16 cellular contexts compared by ENCODE assay signal in genomic region chr15:43237842-43238470, GRCh38. TPM values are rescaled to one million over a fixed set of nuclear protein-coding genes. Genes with fewer than 3 reads are reported as not detected.
DNase-seq lines count a peak whose midpoint lies in the region; ATAC-seq and TF ChIP-seq lines count a peak whose summit lies in the region.
"Had no signal": no experiment of that assay in that cellular context is flagged by ENCODE, and none has a peak within 500 bp of the region (broad histone marks: within the 10 kb centered on the region; RNA-seq: fewer than 3 reads in every experiment).

No MANE protein-coding gene starts in this region.

- no peak overlapping the region for H3K18ac ChIP-seq in mesendoderm (ENCODE audit: low read length)

- H3K9ac ChIP-seq in mesendoderm (ENCODE audit: low read length) = no peak overlapping the region

- no peak overlapping the region for H2BK120ac ChIP-seq in mesendoderm (ENCODE audit: low read depth, low read length)

- intact Hi-C loops in dendritic cell treated with granulocyte-macrophage colony-stimulating factor and Interleukin-4, amounts not matched to agents 40 ng/mL and 50 ng/mL, for 4 days (cut with micrococcal nuclease) = no loop called here
- intact Hi-C loops in activated CD4-positive, alpha-beta memory T cell treated with anti-CD3 and anti-CD28 coated beads for 36 hours (cut with micrococcal nuclease) = no loop called here

- H3K27ac ChIP-seq in HEK293 (ENCODE audit: extremely low read depth, low read depth, low read length) (no peak overlapping the region), neutrophil (peak overlapping the region; percentile 73), mesendoderm (ENCODE audit: low read depth, low read length) (no peak overlapping the region)

- no peaks in the 10 kb centered on the region for H3K4me1 ChIP-seq in HEK293 (ENCODE audit: control insufficient read depth, insufficient read depth, low read length)
- peaks cover 20 to 22% of the 10 kb centered on the region in 2 experiments for H3K4me1 ChIP-seq in neutrophil (ENCODE audit: control insufficient read depth in 1 of 2, insufficient read depth in 1 of 2, low read depth in 1 of 2, low read length in 1 of 2)
- H3K4me1 ChIP-seq in mesendoderm (ENCODE audit: control insufficient read depth, low read depth, low read length) = no peaks in the 10 kb centered on the region

- TF ChIP-seq CTCF in HEK293 (tag by site-specific recombination; IDR thresholded peaks at IDR 0.05) = no peak
- no peak for TF ChIP-seq CTCF in NB4 (IDR thresholded peaks at IDR 0.05; ENCODE audit: low read depth, low read length)
- TF ChIP-seq CTCF in neutrophil (IDR thresholded peaks at IDR 0.05) = no peak

- H3K4me1 Mint-ChIP-seq in dendritic cell treated with granulocyte-macrophage colony-stimulating factor and Interleukin-4, amounts not matched to agents 40 ng/mL and 50 ng/mL, for 4 days (ENCODE audit: low read depth) = peaks cover 24% of the 10 kb centered on the region
- peaks cover 4% of the 10 kb centered on the region for H3K4me1 Mint-ChIP-seq in activated CD4-positive, alpha-beta memory T cell treated with anti-CD3 and anti-CD28 coated beads for 36 hours (ENCODE audit: low read depth)
- peaks cover 0 to 4% (median 0%) of the 10 kb centered on the region in 3 donors for H3K4me1 Mint-ChIP-seq in T-cell

- H3K27me3 Mint-ChIP-seq in dendritic cell treated with granulocyte-macrophage colony-stimulating factor and Interleukin-4, amounts not matched to agents 40 ng/mL and 50 ng/mL, for 4 days = peaks cover 61% of the 10 kb centered on the region
- peaks cover 8% of the 10 kb centered on the region for H3K27me3 Mint-ChIP-seq in activated CD4-positive, alpha-beta memory T cell treated with anti-CD3 and anti-CD28 coated beads for 36 hours
- H3K27me3 Mint-ChIP-seq in T-cell = peaks cover 11 to 19% of the 10 kb centered on the region in 2 donors

- POLR2A ChIA-PET in HEK293 (lab: Yijun Ruan, JAX) = no interaction called here
- POLR2A ChIA-PET in activated CD4-positive, alpha-beta memory T cell treated with anti-CD3 and anti-CD28 coated beads for 36 hours (lab: Charles Lee) = interaction anchor here (0.7 kb wide), 1 partner anchor 52 kb away, joined by 3 read pairs; no protein-coding TSS in a partner anchor
- POLR2A ChIA-PET in T-cell (lab: Charles Lee) = no interaction called here

- H2BK5ac ChIP-seq in mesendoderm (ENCODE audit: low read length) = no peak overlapping the region

- WGBS in mesendoderm (ENCODE audit: extremely low coverage, insufficient coverage, low lambda C conversion rate) = no CpG with 5 or more reads among the region's 9 CpGs

- H2AK5ac ChIP-seq in mesendoderm (ENCODE audit: low read length) = no peak overlapping the region

- TF ChIP-seq POLR2A in NB4 (IDR thresholded peaks at IDR 0.05; ENCODE audit: extremely low read depth, insufficient read length) = no peak

- no peaks in the 10 kb centered on the region for H3K9me3 ChIP-seq in HEK293 (ENCODE audit: control insufficient read depth, insufficient read depth, low read depth, low read length)
- H3K9me3 ChIP-seq in neutrophil = no peaks in the 10 kb centered on the region

- H3K23ac ChIP-seq in mesendoderm (ENCODE audit: low read length) = no peak overlapping the region

- ATAC-seq in T-cell (replicated peaks in 1 of 4) = no peak
- ATAC-seq: Panc1 had no signal

- no peak overlapping the region for H3K4ac ChIP-seq in mesendoderm (ENCODE audit: low read depth, low read length)

- no peaks in the 10 kb centered on the region for H3K9me3 Mint-ChIP-seq in dendritic cell treated with granulocyte-macrophage colony-stimulating factor and Interleukin-4, amounts not matched to agents 40 ng/mL and 50 ng/mL, for 4 days
- H3K9me3 Mint-ChIP-seq in activated CD4-positive, alpha-beta memory T cell treated with anti-CD3 and anti-CD28 coated beads for 36 hours = no peaks in the 10 kb centered on the region
- H3K9me3 Mint-ChIP-seq in T-cell = no peaks in the 10 kb centered on the region

- CTCF ChIA-PET in HEK293 (lab: Yijun Ruan, JAX) (no interaction called here), T-cell (lab: Charles Lee) (no interaction called here)
- CTCF ChIA-PET in activated CD4-positive, alpha-beta memory T cell treated with anti-CD3 and anti-CD28 coated beads for 36 hours (lab: Charles Lee) = interaction anchor here (1.4 kb wide), 1 partner anchor 47 kb away, joined by 4 read pairs; no protein-coding TSS in a partner anchor

- no peaks in the 10 kb centered on the region for H3K79me2 ChIP-seq in mesendoderm (ENCODE audit: control insufficient read depth, insufficient read depth, low read length)

- H3K4me3 ChIP-seq in HEK293 (ENCODE audit: low read depth, low read length) (no peak overlapping the region), NB4 (ENCODE audit: low read depth, low read length) (peak overlapping the region; percentile 6), neutrophil (ENCODE audit: low read depth in 1 of 2, low read length in 1 of 2) (no peak overlapping the region), mesendoderm (ENCODE audit: low read length) (no peak overlapping the region)

- H3K27ac Mint-ChIP-seq in dendritic cell treated with granulocyte-macrophage colony-stimulating factor and Interleukin-4, amounts not matched to agents 40 ng/mL and 50 ng/mL, for 4 days = peak overlapping the region; percentile 31
- H3K27ac Mint-ChIP-seq in activated CD4-positive, alpha-beta memory T cell treated with anti-CD3 and anti-CD28 coated beads for 36 hours = no peak overlapping the region
- no peak overlapping the region for H3K27ac Mint-ChIP-seq in T-cell

- H2BK15ac ChIP-seq in mesendoderm (replicated peaks; ENCODE audit: low read depth) = no peak overlapping the region

- no peaks in the 10 kb centered on the region for H3K79me1 ChIP-seq in mesendoderm (ENCODE audit: low read length)

- no peak overlapping the region for H3K4me2 ChIP-seq in mesendoderm (ENCODE audit: low read length)

- H4K5ac ChIP-seq in mesendoderm (ENCODE audit: low read length) = no peak overlapping the region

- H3K36me3 Mint-ChIP-seq in dendritic cell treated with granulocyte-macrophage colony-stimulating factor and Interleukin-4, amounts not matched to agents 40 ng/mL and 50 ng/mL, for 4 days (ENCODE audit: low read depth) = no peaks in the 10 kb centered on the region
- H3K36me3 Mint-ChIP-seq in activated CD4-positive, alpha-beta memory T cell treated with anti-CD3 and anti-CD28 coated beads for 36 hours = no peaks in the 10 kb centered on the region
- no peaks in the 10 kb centered on the region for H3K36me3 Mint-ChIP-seq in T-cell

- H3K4me3 Mint-ChIP-seq in dendritic cell treated with granulocyte-macrophage colony-stimulating factor and Interleukin-4, amounts not matched to agents 40 ng/mL and 50 ng/mL, for 4 days = no peak overlapping the region
- no peak overlapping the region for H3K4me3 Mint-ChIP-seq in activated CD4-positive, alpha-beta memory T cell treated with anti-CD3 and anti-CD28 coated beads for 36 hours
- no peak overlapping the region for H3K4me3 Mint-ChIP-seq in T-cell

- no peak overlapping the region for H3K56ac ChIP-seq in mesendoderm (ENCODE audit: low read length)

- no peaks in the 10 kb centered on the region for H3K36me3 ChIP-seq in HEK293 (ENCODE audit: control insufficient read depth in 2 of 2, insufficient read depth in 1 of 2, low read length in 2 of 2)
- no peaks in the 10 kb centered on the region for H3K36me3 ChIP-seq in neutrophil
- no peaks in the 10 kb centered on the region for H3K36me3 ChIP-seq in mesendoderm (ENCODE audit: control insufficient read depth, insufficient read depth, low read length)

- H3K27me3 ChIP-seq in neutrophil (no peaks in the 10 kb centered on the region), mesendoderm (ENCODE audit: insufficient read depth, low read length, poor library complexity) (no peaks in the 10 kb centered on the region)

- DNase-seq in NB4 (ENCODE audit: low read depth) (peak; percentile 52), mesendoderm (no peak), SIG-M5 (lab: John Stamatoyannopoulos, UW) (no peak), T-cell (no peak)
- no peak for DNase-seq in activated CD4-positive, alpha-beta memory T cell treated with anti-CD3 and anti-CD28 coated beads for 36 hours
- DNase-seq: DMS53, NCI-H1436, NCI-H2029 treated with DMSO at 0.1 percent for 48 hours, NCI-H510A treated with DMSO at 0.1 percent for 48 hours, Right ventricle myocardium superior had no signal

- no peak overlapping the region for H4K8ac ChIP-seq in mesendoderm (ENCODE audit: low read depth, low read length)

TF ChIP-seq in HEK293, 187 proteins besides CTCF, POLR2A, EP300 and RAD21:
- TF ChIP-seq EGR2 (tag by site-specific recombination; IDR thresholded peaks at IDR 0.05; ENCODE audit: low read depth) (peak; percentile 36), GFI1B (tag by site-specific recombination; IDR thresholded peaks at IDR 0.05) (no peak), ZFP69B (tag by site-specific recombination; IDR thresholded peaks at IDR 0.05) (no peak), ZNF248 (tag by site-specific recombination; IDR thresholded peaks at IDR 0.05) (no peak), KLF16 (tag by site-specific recombination; IDR thresholded peaks at IDR 0.05) (no peak), ZFHX2 (tag by site-specific recombination; conservative IDR thresholded peaks at IDR 0.05) (peak; percentile 29; the same call in 1 of the 2 replicates), KLF10 (tag by site-specific recombination; IDR thresholded peaks at IDR 0.05) (no peak), SETDB1 (IDR thresholded peaks at IDR 0.05; ENCODE audit: insufficient read length, low read length) (no peak)
- TF ChIP-seq, protein P1, sequence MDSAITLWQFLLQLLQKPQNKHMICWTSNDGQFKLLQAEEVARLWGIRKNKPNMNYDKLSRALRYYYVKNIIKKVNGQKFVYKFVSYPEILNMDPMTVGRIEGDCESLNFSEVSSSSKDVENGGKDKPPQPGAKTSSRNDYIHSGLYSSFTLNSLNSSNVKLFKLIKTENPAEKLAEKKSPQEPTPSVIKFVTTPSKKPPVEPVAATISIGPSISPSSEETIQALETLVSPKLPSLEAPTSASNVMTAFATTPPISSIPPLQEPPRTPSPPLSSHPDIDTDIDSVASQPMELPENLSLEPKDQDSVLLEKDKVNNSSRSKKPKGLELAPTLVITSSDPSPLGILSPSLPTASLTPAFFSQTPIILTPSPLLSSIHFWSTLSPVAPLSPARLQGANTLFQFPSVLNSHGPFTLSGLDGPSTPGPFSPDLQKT (IDR thresholded peaks at IDR 0.05; ENCODE audit: borderline replicate concordance, low read depth, low read length) = no peak

RNA-seq across cellular contexts. Expression of gene EPB42, which starts 17.1 kb away (rescaled TPM):
- not detected for polyA plus RNA-seq in mesendoderm (2013, experiment 1 of 2)
- polyA plus RNA-seq in mesendoderm (2013, experiment 2 of 2) = not detected
- not detected for total RNA-seq in activated CD4-positive, alpha-beta memory T cell treated with anti-CD3 and anti-CD28 coated beads for 36 hours
- not detected for total RNA-seq in T-cell
- polyA plus RNA-seq: AG04450, BJ had no signal

RNA-seq across cellular contexts. Expression of gene TGM5, which starts 28.8 kb away (rescaled TPM):
- polyA plus RNA-seq in mesendoderm (2013, experiment 1 of 2) = not detected
- polyA plus RNA-seq in mesendoderm (2013, experiment 2 of 2) = 0.03 TPM
- total RNA-seq in activated CD4-positive, alpha-beta memory T cell treated with anti-CD3 and anti-CD28 coated beads for 36 hours = not detected
- not detected for total RNA-seq in T-cell
- total RNA-seq: Right ventricle myocardium superior had no signal
- polyA plus RNA-seq: AG04450, BJ had no signal

RNA-seq across cellular contexts. Expression of gene CCNDBP1, which starts 52.8 kb away (rescaled TPM):
- polyA plus RNA-seq in mesendoderm (2013, experiment 1 of 2) = 22.3 TPM
- polyA plus RNA-seq in mesendoderm (2013, experiment 2 of 2) = 22.7 TPM
- 10 to 100 TPM; 79.5 to 80.6 TPM for total RNA-seq in activated CD4-positive, alpha-beta memory T cell treated with anti-CD3 and anti-CD28 coated beads for 36 hours
- 100 to 1,000 TPM in 3 of 5 donors, 10 to 100 TPM in 2; 91.3 to 103 (median 102) TPM for total RNA-seq in T-cell
